Comparison of ENCODE assay signal across 11 cellular contexts in the genomic region with DNA sequence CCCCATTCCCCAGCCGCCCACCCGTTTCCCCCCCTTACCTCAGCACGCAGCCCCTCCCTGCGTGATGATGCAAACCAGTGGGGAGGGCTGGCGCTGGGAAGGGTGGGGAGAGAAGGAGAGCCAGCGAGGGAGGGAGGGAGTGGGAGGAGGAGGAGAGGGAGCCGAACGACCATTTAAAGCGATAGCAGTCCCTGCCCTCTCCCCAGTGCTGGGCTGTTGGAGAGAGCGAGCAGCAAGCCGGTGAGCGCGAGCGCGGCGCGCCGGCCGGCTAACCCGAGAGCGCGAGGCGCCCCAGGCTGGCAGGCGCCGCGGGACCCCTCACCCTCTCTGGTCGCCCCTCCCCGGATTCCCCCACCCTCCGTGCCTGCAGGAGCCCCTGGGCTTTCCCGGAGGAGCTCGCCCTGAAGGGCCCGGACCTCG. TPM values are rescaled to one million over a fixed set of nuclear protein-coding genes. Genes with fewer than 3 reads are reported as not detected.
A peak's percentile ranks its signal among the peaks of the same experiment; 100 is the strongest.
DNase-seq lines count a peak whose midpoint lies in the region; ATAC-seq and TF ChIP-seq lines count a peak whose summit lies in the region.
"Had no signal": no experiment of that assay in that cellular context is flagged by ENCODE, and none has a peak within 500 bp of the region (broad histone marks: within the 10 kb centered on the region; RNA-seq: fewer than 3 reads in every experiment).

A gene (plus strand): TSS at position 205 of the 420 bp plus-strand sequence.

- peaks cover 0 to 2% of the 10 kb centered on the region in 2 donors for H3K4me1 Mint-ChIP-seq in stimulated activated naive B cell treated with anti-CD40 and anti-IgM and Interleukin-4, amounts not matched to agents 10 μg/mL and 1 μg/mL and 100 μg/mL, for 72 hours

- H3K36me3 ChIP-seq in lower lobe of right lung (no peaks in the 10 kb centered on the region), thoracic aorta (no peaks in the 10 kb centered on the region)

- peaks cover 2 to 3% of the 10 kb centered on the region in 2 donors for H3K36me3 Mint-ChIP-seq in stimulated activated naive B cell treated with anti-CD40 and anti-IgM and Interleukin-4, amounts not matched to agents 10 μg/mL and 1 μg/mL and 100 μg/mL, for 72 hours

- peaks cover 0 to 1% of the 10 kb centered on the region in 2 donors for H3K9me3 Mint-ChIP-seq in stimulated activated naive B cell treated with anti-CD40 and anti-IgM and Interleukin-4, amounts not matched to agents 10 μg/mL and 1 μg/mL and 100 μg/mL, for 72 hours

- H3K27me3 Mint-ChIP-seq in stimulated activated naive B cell treated with anti-CD40 and anti-IgM and Interleukin-4, amounts not matched to agents 10 μg/mL and 1 μg/mL and 100 μg/mL, for 72 hours: peaks cover 35 to 48% of the 10 kb centered on the region in 2 donors

- no peak for TF ChIP-seq CTCF in coronary artery (IDR thresholded peaks at IDR 0.05)
- no peak for TF ChIP-seq CTCF in lower lobe of right lung (IDR thresholded peaks at IDR 0.05)
- no peak for TF ChIP-seq CTCF in thoracic aorta (IDR thresholded peaks at IDR 0.05)

- H3K27me3 ChIP-seq in lower lobe of right lung (ENCODE audit: low read depth): peaks cover 36% of the 10 kb centered on the region
- H3K27me3 ChIP-seq in thoracic aorta (replicated peaks; ENCODE audit: insufficient read depth): no peaks in the 10 kb centered on the region

- intact Hi-C loops in lower lobe of right lung (cut with DNase I): no loop called here

- no peak within 1 kb of the TSS for H3K27ac Mint-ChIP-seq in stimulated activated naive B cell treated with anti-CD40 and anti-IgM and Interleukin-4, amounts not matched to agents 10 μg/mL and 1 μg/mL and 100 μg/mL, for 72 hours
- H3K27ac Mint-ChIP-seq: effector memory CD8-positive, alpha-beta T cell had no signal

- H3K4me3 ChIP-seq in coronary artery (peak within 1 kb of the TSS; percentile 69), lower lobe of right lung (peak within 1 kb of the TSS; percentile 6), thoracic aorta (peak within 1 kb of the TSS; percentile 67)

- no peak within 1 kb of the TSS for H3K4me3 Mint-ChIP-seq in stimulated activated naive B cell treated with anti-CD40 and anti-IgM and Interleukin-4, amounts not matched to agents 10 μg/mL and 1 μg/mL and 100 μg/mL, for 72 hours
- H3K4me3 Mint-ChIP-seq: effector memory CD8-positive, alpha-beta T cell had no signal

- H3K27ac ChIP-seq in coronary artery (no peak within 1 kb of the TSS), lower lobe of right lung (no peak within 1 kb of the TSS), thoracic aorta (no peak within 1 kb of the TSS)

- H3K9me3 ChIP-seq in lower lobe of right lung (no peaks in the 10 kb centered on the region), thoracic aorta (no peaks in the 10 kb centered on the region)

- peak; percentile 46 for DNase-seq in NCI-H1436 (lab: John Stamatoyannopoulos, UW)
- DNase-seq in NCI-H1436 treated with DMSO at 0.1 percent for 48 hours (lab: John Stamatoyannopoulos, UW): no peak
- no peak for DNase-seq in coronary artery (ENCODE audit: low spot score)
- no peak for DNase-seq in lower lobe of right lung
- no peak for DNase-seq in thoracic aorta (ENCODE audit: low spot score)
- no peak for DNase-seq in COLO829 (ENCODE audit: low spot score)
- no peak for DNase-seq in stimulated activated naive B cell treated with anti-CD40 and anti-IgM and Interleukin-4, amounts not matched to agents 10 μg/mL and 1 μg/mL and 100 μg/mL, for 72 hours
- DNase-seq: effector memory CD8-positive, alpha-beta T cell had no signal

- ATAC-seq in lower lobe of right lung (peak; percentile 16 to 45), thoracic aorta (ENCODE audit: insufficient number of reproducible peaks, low FRiP score, low read depth) (no peak), GM18861 (IDR thresholded peaks at IDR 0.05; ENCODE audit: unreplicated experiment) (no peak)
- ATAC-seq in stimulated activated naive B cell treated with anti-CD40 and anti-IgM and Interleukin-4, amounts not matched to agents 10 μg/mL and 1 μg/mL and 100 μg/mL, for 72 hours (replicated peaks): no peak
- ATAC-seq: effector memory CD8-positive, alpha-beta T cell; Panc1 had no signal

- H3K4me1 ChIP-seq in lower lobe of right lung: no peaks in the 10 kb centered on the region
- peaks cover 7 to 25% of the 10 kb centered on the region in 2 donors for H3K4me1 ChIP-seq in thoracic aorta (ENCODE audit: control insufficient read depth in 1 of 2, low read depth in 2 of 2)

RNA-seq across cellular contexts. Expression of the gene that starts here (rescaled TPM):
- 0.86 TPM for total RNA-seq in lower lobe of right lung
- 1 to 10 TPM in 1 of 2 donors, under 1 TPM in 1; 0.68 to 3.9 TPM for total RNA-seq in thoracic aorta
- total RNA-seq: activated CD8-positive, alpha-beta memory T cell treated with anti-CD3 and anti-CD28 coated beads for 36 hours had no signal

Comparison
In these comparisons a context has a peak if more than half of its experiments do, and no peak if none do; other contexts are left out.
1. Peak in ATAC-seq and H3K4me3 ChIP-seq in lower lobe of right lung; RNA of the gene not detected or under 1 TPM.
2. H3K4me3 ChIP-seq: peak in every context shown above with its lines; median percentile 69 in coronary artery; 67 in thoracic aorta; 6 in lower lobe of right lung.